ENCODE assay signal across 26 cellular contexts in genomic region chr17:73378974-73379470, GRCh38.
"Had no signal": no experiment of that assay in that cellular context is flagged by ENCODE, and none has a peak within 500 bp of the region (broad histone marks: within the 10 kb centered on the region; RNA-seq: fewer than 3 reads in every experiment).

No MANE protein-coding gene starts in this region.

- FAIRE-seq: astrocyte, bronchial epithelial cell had no signal

- ATAC-seq: activated CD4-positive, alpha-beta T cell treated with anti-CD3 and anti-CD28 coated beads for 36 hours; activated CD8-positive, alpha-beta memory T cell treated with anti-CD3 and anti-CD28 coated beads, Interleukin-2, amount 10 ng/mL, durations not matched to agents 7 days and 5 days; activated CD8-positive, alpha-beta T cell treated with anti-CD3 and anti-CD28 coated beads, Interleukin-2, amount 10 ng/mL, durations not matched to agents 7 days and 5 days; esophagus mucosa; gastroesophageal sphincter had no signal

- DNase-seq: activated CD4-positive, alpha-beta memory T cell treated with anti-CD3 and anti-CD28 coated beads for 36 hours; activated CD4-positive, alpha-beta T cell treated with anti-CD3 and anti-CD28 coated beads for 36 hours; activated CD4-positive, alpha-beta T cell treated with anti-CD3 and anti-CD28 coated beads, Interleukin-2, amount 10 ng/mL, durations not matched to agents 24 days and 14 days; activated CD4-positive, CD25-positive, alpha-beta regulatory T cell; activated CD4-positive, CD25-positive, alpha-beta regulatory T cell treated with anti-CD3 and anti-CD28 coated beads, Interleukin-2, amount 50 U/mL, for 72 hours; activated CD8-positive, alpha-beta memory T cell treated with anti-CD3 and anti-CD28 coated beads, Interleukin-2, amount 10 ng/mL, durations not matched to agents 7 days and 5 days; activated CD8-positive, alpha-beta memory T cell treated with anti-CD3 and anti-CD28 coated beads, Interleukin-2, amount 50 U/mL, for 4 hours; activated CD8-positive, alpha-beta T cell treated with anti-CD3 and anti-CD28 coated beads, Interleukin-2, amount 10 ng/mL, durations not matched to agents 7 days and 5 days; activated effector memory CD4-positive, alpha-beta T cell treated with anti-CD3 and anti-CD28 coated beads, Interleukin-2, amount 50 U/mL, for 16 hours; activated naive CD4-positive, alpha-beta T cell treated with anti-CD3 and anti-CD28 coated beads for 36 hours; activated naive CD8-positive, alpha-beta T cell treated with anti-CD3 and anti-CD28 coated beads, Interleukin-2, amount 10 ng/mL, durations not matched to agents 7 days and 5 days; activated T-cell treated with anti-CD3 and anti-CD28 coated beads, Interleukin-2, amount 50 U/mL, for 1 hour; activated T-cell treated with anti-CD3 and anti-CD28 coated beads, Interleukin-2, amount 50 U/mL, for 48 hours; amniotic stem cell; brain microvascular endothelial cell; dorsolateral prefrontal cortex; effector memory CD4-positive, alpha-beta T cell; endodermal cell; foreskin melanocyte; heart right ventricle; T-helper 2 cell had no signal

- H3K9me3 ChIP-seq: gastroesophageal sphincter, heart right ventricle had no signal

- H3K27ac ChIP-seq: brain microvascular endothelial cell, coronary artery, dorsolateral prefrontal cortex, gastroesophageal sphincter, heart right ventricle had no signal

- H3K36me3 ChIP-seq: brain microvascular endothelial cell, gastroesophageal sphincter, heart right ventricle had no signal

- H3K27me3 ChIP-seq: brain microvascular endothelial cell, gastroesophageal sphincter, heart right ventricle had no signal

- H3K4me1 ChIP-seq: gastroesophageal sphincter, heart right ventricle had no signal

- H3K4me3 ChIP-seq: coronary artery, dorsolateral prefrontal cortex, gastroesophageal sphincter, heart right ventricle had no signal
